20 cellular contexts compared by ENCODE assay signal in the genomic region with DNA sequence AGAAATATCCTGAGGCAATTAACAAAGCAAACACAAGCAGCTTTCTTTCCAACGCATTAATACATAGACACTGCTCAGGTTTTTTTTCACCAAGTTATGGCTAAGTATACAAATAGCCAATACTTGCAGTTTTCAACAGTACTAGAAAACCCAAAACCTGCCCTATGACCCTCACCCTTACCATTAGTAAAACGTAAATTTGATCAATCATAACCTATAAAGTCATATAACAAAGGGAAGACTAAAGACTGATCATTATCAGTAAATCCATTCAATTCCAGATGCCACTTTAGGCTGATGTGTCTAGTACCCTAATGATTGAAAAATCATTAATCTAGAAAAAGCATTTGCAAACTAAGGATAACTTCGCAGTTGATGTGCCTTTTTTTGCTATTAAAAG. TPM values are rescaled to one million over a fixed set of nuclear protein-coding genes. Genes with fewer than 3 reads are reported as not detected.
DNase-seq lines count a peak whose midpoint lies in the region; ATAC-seq, FAIRE-seq and TF ChIP-seq lines count a peak whose summit lies in the region.
"Had no signal": no experiment of that assay in that cellular context is flagged by ENCODE, and none has a peak within 500 bp of the region (broad histone marks: within the 10 kb centered on the region; RNA-seq: fewer than 3 reads in every experiment).

No MANE protein-coding gene starts in this region.

- no peaks in the 10 kb centered on the region for H3K36me3 ChIP-seq in CD8-positive, alpha-beta T cell (ENCODE audit: insufficient read depth, low read length)
- H3K36me3 ChIP-seq in IMR-90 (ENCODE audit: control insufficient read depth, insufficient read depth, low read length) = no peaks in the 10 kb centered on the region
- peaks cover 0 to 4% of the 10 kb centered on the region in 2 experiments; a peak in 1 of 4 replicates for H3K36me3 ChIP-seq in GM12878 (ENCODE audit: control insufficient read depth in 2 of 2, insufficient read depth in 2 of 2, low read length in 1 of 2)
- H3K36me3 ChIP-seq: tibial nerve had no signal

- dilution Hi-C loops in IMR-90 (cut with HindIII; ENCODE audit: low sequenced_read_pairs, unreplicated experiment) = no loop called here

- H3K36me3 Mint-ChIP-seq in CD8-positive, alpha-beta T cell = peaks cover 47% of the 10 kb centered on the region
- no peaks in the 10 kb centered on the region for H3K36me3 Mint-ChIP-seq in progenitor cell of endocrine pancreas (ENCODE audit: insufficient read depth)

- no peak overlapping the region for H3K9ac ChIP-seq in IMR-90 (ENCODE audit: low read depth, low read length)
- H3K9ac ChIP-seq in GM12878 (ENCODE audit: control insufficient read depth, insufficient read depth, low read length) = no peak overlapping the region

- no peak for TF ChIP-seq CTCF in CD8-positive, alpha-beta T cell (IDR thresholded peaks at IDR 0.05)
- TF ChIP-seq CTCF in IMR-90 (conservative IDR thresholded peaks at IDR 0.05; ENCODE audit: low read depth, low read length) (no peak), GM12878 (IDR thresholded peaks at IDR 0.05 in 2 of 3, conservative IDR thresholded peaks at IDR 0.05 in 1 of 3; ENCODE audit: control insufficient read depth in 2 of 3, extremely low read depth in 1 of 3, insufficient read depth in 1 of 3, low read depth in 3 of 3, low read length in 3 of 3) (no peak), progenitor cell of endocrine pancreas (IDR thresholded peaks at IDR 0.05; ENCODE audit: unreplicated experiment) (no peak)

- CTCF ChIA-PET in CD8-positive, alpha-beta T cell (lab: Charles Lee) = no interaction called here
- CTCF ChIA-PET in IMR-90 (lab: Yijun Ruan, JAX) (interaction anchor here (1.2 kb wide), 1 partner anchor 178 kb away, joined by 3 read pairs; no protein-coding TSS in a partner anchor), GM12878 (lab: Yijun Ruan, JAX) (interaction anchor here (1.1 to 1.7 kb wide), 2 partner anchors 158 to 243 kb away, joined by 3 read pairs; no protein-coding TSS in a partner anchor)

- SMC1A ChIA-PET in GM12878 (lab: Charles Lee; ENCODE audit: uncharacterized antibody, unreplicated experiment) = interaction anchor here (0.6 to 2.6 kb wide), 13 partner anchors 8 to 240 kb away, joined by 3 to 10 read pairs (median 3); a partner anchor contains a TSS

- intact Hi-C loops in CD8-positive, alpha-beta T cell (cut with DNase I, micrococcal nuclease) = loop anchor here (10.0 kb wide), 2 partner anchors 662 to 728 kb away; a partner anchor contains a TSS
- intact Hi-C loops in IMR-90 (cut with micrococcal nuclease) (no loop called here), GM12878 (cut with micrococcal nuclease; ENCODE audit: unreplicated experiment) (loop anchor here (5.0 kb wide), 1 partner anchor 179 kb away; no protein-coding TSS in a partner anchor)

- H3K27me3 ChIP-seq in CD8-positive, alpha-beta T cell (ENCODE audit: insufficient read depth, low read length) = no peaks in the 10 kb centered on the region
- H3K27me3 ChIP-seq in IMR-90 (ENCODE audit: control insufficient read depth, insufficient read depth, low read length) = no peaks in the 10 kb centered on the region
- H3K27me3 ChIP-seq in GM12878 (replicated peaks in 1 of 2; ENCODE audit: control insufficient read depth in 2 of 2, insufficient read depth in 2 of 2, low read length in 1 of 2) = no peaks in the 10 kb centered on the region
- H3K27me3 ChIP-seq: tibial nerve had no signal

- no peak overlapping the region for H4K8ac ChIP-seq in IMR-90 (ENCODE audit: low read depth in 2 of 2, low read length in 2 of 2)

- peaks cover 35% of the 10 kb centered on the region for H3K4me1 ChIP-seq in CD8-positive, alpha-beta T cell (ENCODE audit: insufficient read depth, low read length)
- H3K4me1 ChIP-seq in IMR-90 (ENCODE audit: control insufficient read depth, insufficient read depth, low read length) (no peaks in the 10 kb centered on the region), GM12878 (ENCODE audit: control insufficient read depth, insufficient read depth, low read length) (no peaks in the 10 kb centered on the region)

- 0 out of 2 replicates have a peak, but pooled peaks cover 2% of the 10 kb centered on the region for H3K9me1 ChIP-seq in IMR-90 (ENCODE audit: insufficient read depth, low read length)

- no peak overlapping the region for H2BK5ac ChIP-seq in IMR-90 (ENCODE audit: low read depth, low read length, poor library complexity, severe bottlenecking)

- H3K4me3 ChIP-seq in CD8-positive, alpha-beta T cell (ENCODE audit: low read depth, low read length) = no peak overlapping the region
- H3K4me3 ChIP-seq in IMR-90 (ENCODE audit: insufficient read depth, low read depth, low read length) (no peak overlapping the region), GM12878 (0 out of 2 replicates have a peak overlapping the region, but pooled peaks have one; percentile 89)
- H3K4me3 ChIP-seq: tibial nerve had no signal

- H2AK5ac ChIP-seq in IMR-90 (ENCODE audit: low read depth, low read length) = no peak overlapping the region

- TF ChIP-seq POLR2A in IMR-90 (IDR thresholded peaks at IDR 0.05; ENCODE audit: low read depth, low read length) (peak; percentile 75), GM12878 (IDR thresholded peaks at IDR 0.05; ENCODE audit: low read depth, low read length) (no peak)

- no peak overlapping the region for H2AK9ac ChIP-seq in IMR-90 (replicated peaks; ENCODE audit: low read depth, low read length, poor library complexity)

- H3K4me1 Mint-ChIP-seq in CD8-positive, alpha-beta T cell (ENCODE audit: low read depth) = peaks cover 53% of the 10 kb centered on the region
- H3K4me1 Mint-ChIP-seq in progenitor cell of endocrine pancreas (ENCODE audit: low read depth) = peaks cover 30% of the 10 kb centered on the region

- H3K14ac ChIP-seq in IMR-90 (replicated peaks; ENCODE audit: low read depth, low read length) = no peak overlapping the region

- POLR2A ChIA-PET in CD8-positive, alpha-beta T cell (lab: Charles Lee) = interaction anchor here (2.3 kb wide), 1 partner anchor 220 kb away, joined by 9 read pairs; a partner anchor contains a TSS
- POLR2A ChIA-PET in IMR-90 (lab: Charles Lee; ENCODE audit: unreplicated experiment) (no interaction called here), GM12878 (lab: Charles Lee) (interaction anchor here (0.7 to 1.5 kb wide), 4 partner anchors 59 to 221 kb away, joined by 3 to 4 read pairs (median 4); a partner anchor contains a TSS)

- no peak overlapping the region for H2BK120ac ChIP-seq in IMR-90 (ENCODE audit: low read depth, low read length)

- DNase-seq in CD8-positive, alpha-beta T cell = no peak
- DNase-seq in IMR-90 (no peak), GM12878 (ENCODE audit: low read depth, low spot score) (no peak), progenitor cell of endocrine pancreas (ENCODE audit: low spot score, unreplicated experiment) (no peak), NCI-H1048 (lab: John Stamatoyannopoulos, UW) (no peak)
- DNase-seq: amniotic stem cell; Calu3; cerebellar nuclear complex; effector memory CD8-positive, alpha-beta T cell; MM.1S; NCI-H187 treated with DMSO at 0.1 percent for 48 hours; NCI-H2227 treated with DMSO at 0.1 percent for 48 hours; PC-9; SIG-M5; WERI-Rb-1 had no signal

- BruUV-seq in IMR-90 (replicated peaks; lab: Mats Ljungman, UMichigan) (no TSS peak), GM12878 (replicated peaks; lab: Mats Ljungman, UMichigan) (no TSS peak)

- H3K79me2 ChIP-seq in GM12878 (ENCODE audit: control insufficient read depth, insufficient read depth, low read length) = peaks cover 53% of the 10 kb centered on the region

- TF ChIP-seq RAD21 in IMR-90 (IDR thresholded peaks at IDR 0.05; ENCODE audit: low read length) = no peak
- no peak for TF ChIP-seq RAD21 in GM12878 (IDR thresholded peaks at IDR 0.05; ENCODE audit: insufficient read depth, low read depth, low read length)

- peak overlapping the region; percentile 75 for H3K27ac Mint-ChIP-seq in CD8-positive, alpha-beta T cell
- peak overlapping the region; percentile 35 for H3K27ac Mint-ChIP-seq in progenitor cell of endocrine pancreas
- H3K27ac Mint-ChIP-seq: T-helper 1 cell treated with Interleukin-12 subunit alpha and Interleukin-12 subunit beta and Interleukin-4 antibody, amounts not matched to agents 30 μg/mL and 1 μg/mL, for 36 hours had no signal

- no peak overlapping the region for H3K23ac ChIP-seq in IMR-90 (ENCODE audit: low read depth, low read length)

- in situ Hi-C loops in IMR-90 (cut with MboI; ENCODE audit: low sequenced_read_pairs) = no loop called here
- in situ Hi-C loops in GM12878 (cut with MboI) = loop anchor here (10.0 to 25.0 kb wide), 2 partner anchors 594 to 732 kb away; a partner anchor contains a TSS

- no peaks in the 10 kb centered on the region for H3K27me3 Mint-ChIP-seq in CD8-positive, alpha-beta T cell (ENCODE audit: low read depth)
- H3K27me3 Mint-ChIP-seq in progenitor cell of endocrine pancreas = no peaks in the 10 kb centered on the region
- H3K27me3 Mint-ChIP-seq: effector memory CD8-positive, alpha-beta T cell had no signal

- WGBS in IMR-90 (ENCODE audit: extremely low coverage in 2 of 2, insufficient read length in 1 of 2), 2 experiments = 83% methylated on average over 1 of the region's 3 CpGs; no CpG with 5 or more reads in 1 of the 2 experiments
- WGBS in GM12878 (ENCODE audit: insufficient coverage, insufficient replicate concordance, low lambda C conversion rate, missing lambda C conversion rate) = 98% methylated on average over 3 of the region's 3 CpGs

- H2BK20ac ChIP-seq in IMR-90 (ENCODE audit: low read depth, low read length) = no peak overlapping the region

- H3K79me1 ChIP-seq in IMR-90 (ENCODE audit: low read depth in 1 of 2, low read length in 2 of 2) = peaks cover 12 to 51% of the 10 kb centered on the region in 2 experiments

- no peak overlapping the region for H3K18ac ChIP-seq in IMR-90 (ENCODE audit: low read depth, low read length)

- TF ChIP-seq EP300 in GM12878 (IDR thresholded peaks at IDR 0.05; ENCODE audit: borderline replicate concordance in 1 of 2, control insufficient read depth in 1 of 2, low read depth in 2 of 2, low read length in 2 of 2) = no peak

- H4K91ac ChIP-seq in IMR-90 (ENCODE audit: insufficient read depth, low read depth, low read length) = no peak overlapping the region

- H2BK15ac ChIP-seq in IMR-90 (ENCODE audit: low read depth, low read length) = no peak overlapping the region

- H3K4me2 ChIP-seq in IMR-90 (ENCODE audit: low read depth, low read length) (no peak overlapping the region), GM12878 (ENCODE audit: control insufficient read depth, insufficient read depth) (peak overlapping the region; percentile 34; the same call in 1 of the 2 replicates)

- H3K27ac ChIP-seq in CD8-positive, alpha-beta T cell (ENCODE audit: low read depth, low read length) = no peak overlapping the region
- H3K27ac ChIP-seq in IMR-90 (ENCODE audit: insufficient read depth, low read length) (no peak overlapping the region), GM12878 (ENCODE audit: control insufficient read depth, insufficient read depth) (no peak overlapping the region)
- H3K27ac ChIP-seq: tibial nerve, WERI-Rb-1 had no signal

- no peak for ATAC-seq in CD8-positive, alpha-beta T cell
- ATAC-seq in IMR-90 (ENCODE audit: low read depth) (no peak), GM12878 (no peak), GM21576 (IDR thresholded peaks at IDR 0.05; ENCODE audit: unreplicated experiment) (no peak), HG02870 (IDR thresholded peaks at IDR 0.05; ENCODE audit: unreplicated experiment) (no peak)
- ATAC-seq: effector memory CD8-positive, alpha-beta T cell had no signal

- RAD21 ChIA-PET in GM12878 (lab: Charles Lee; ENCODE audit: unreplicated experiment) = interaction anchor here (1.0 to 4.8 kb wide), 3 partner anchors 46 to 161 kb away, joined by 3 to 25 read pairs (median 6); a partner anchor contains a TSS

- H2AFZ ChIP-seq in IMR-90 (replicated peaks; ENCODE audit: low read length, poor library complexity) = no peak overlapping the region
- H2AFZ ChIP-seq in GM12878 (ENCODE audit: control insufficient read depth, low read depth, low read length) = no peak overlapping the region
- H2AFZ ChIP-seq: PC-9 had no signal

- H4K20me1 ChIP-seq in IMR-90 (ENCODE audit: insufficient read depth, low read length) (peaks cover 37% of the 10 kb centered on the region; the same call in 1 of the 2 replicates), GM12878 (ENCODE audit: control insufficient read depth, insufficient read depth) (no peaks in the 10 kb centered on the region; the same call in 1 of the 2 replicates)

- H3K4me3 Mint-ChIP-seq in CD8-positive, alpha-beta T cell = no peak overlapping the region
- H3K4me3 Mint-ChIP-seq in progenitor cell of endocrine pancreas (ENCODE audit: low read depth) = no peak overlapping the region
- H3K4me3 Mint-ChIP-seq: effector memory CD8-positive, alpha-beta T cell; T-helper 1 cell treated with Interleukin-12 subunit alpha and Interleukin-12 subunit beta and Interleukin-4 antibody, amounts not matched to agents 30 μg/mL and 1 μg/mL, for 36 hours had no signal

- H4K5ac ChIP-seq in IMR-90 (ENCODE audit: low read depth, low read length) = no peak overlapping the region

- no peak overlapping the region for H3K56ac ChIP-seq in IMR-90 (ENCODE audit: extremely low read depth, insufficient read depth, low read length)

- no peaks in the 10 kb centered on the region for H3K9me3 Mint-ChIP-seq in CD8-positive, alpha-beta T cell
- H3K9me3 Mint-ChIP-seq in progenitor cell of endocrine pancreas (ENCODE audit: low read depth) = no peaks in the 10 kb centered on the region
- H3K9me3 Mint-ChIP-seq: effector memory CD8-positive, alpha-beta T cell; T-helper 1 cell treated with Interleukin-12 subunit alpha and Interleukin-12 subunit beta and Interleukin-4 antibody, amounts not matched to agents 30 μg/mL and 1 μg/mL, for 36 hours had no signal

- no peak overlapping the region for H3K4ac ChIP-seq in IMR-90 (ENCODE audit: low read depth, low read length)

- FAIRE-seq in GM12878 (lab: Jason Lieb, UNC) = no peak
- FAIRE-seq: H1 had no signal

- H3K9me3 ChIP-seq in CD8-positive, alpha-beta T cell (ENCODE audit: low read length) = no peaks in the 10 kb centered on the region
- H3K9me3 ChIP-seq in IMR-90 (ENCODE audit: control insufficient read depth, insufficient read depth, low read length) (no peaks in the 10 kb centered on the region), GM12878 (replicated peaks; ENCODE audit: control insufficient read depth, insufficient read depth, low read length) (no peaks in the 10 kb centered on the region)
- H3K9me3 ChIP-seq: tibial nerve had no signal

RNA-seq across cellular contexts. Expression of a gene that starts 3.2 kb away (rescaled TPM):
- total RNA-seq in CD8-positive, alpha-beta T cell = 100 to 1,000 TPM; 143 to 151 TPM
- total RNA-seq in IMR-90 (2012; rRNA removed) (64.0 and 111 TPM in 2 replicates), GM12878 (2014; rRNA removed) (145 and 157 TPM in 2 replicates), GM12878 (2014; rRNA removed; fragmentation: Illumina TruSeq; extraction: Trizol) (76.5 and 77.7 TPM in 2 replicates), GM12878 (2021) (93.6 and 97.6 TPM in 2 replicates), progenitor cell of endocrine pancreas (94.9 and 97.7 TPM in 2 replicates)
- polyA plus RNA-seq in IMR-90 (2012; rRNA removed) (73.4 and 106 TPM in 2 replicates), GM12878 (2011; rRNA removed) (67.2 and 112 TPM in 2 replicates), GM12878 (2014; fragmentation: Illumina TruSeq; extraction: Trizol) (72.5 and 82.5 TPM in 2 replicates), GM12878 (2014; fragmentation: Nextera tagmentation; extraction: Ambion mirVana) (10 to 100 TPM; 31.1 to 46.7 TPM), GM12878 (2014; rRNA removed) (192 and 218 TPM in 2 replicates), GM12878 (2016; fragmentation: Nextera tagmentation; extraction: Ambion mirVana) (100 to 1,000 TPM; 221 to 242 TPM)
- polyA plus RNA-seq in IMR-90 (2012; cell fraction: cytosol; rRNA removed) = 397 and 526 TPM in 2 replicates
- polyA plus RNA-seq in IMR-90 (2012; cell fraction: nucleus; rRNA removed; ENCODE audit: low replicate concordance) = 154 and 304 TPM in 2 replicates
- 90.4 and 104 TPM in 2 replicates for total RNA-seq in GM12878 (2013; cell fraction: nucleolus; rRNA removed)
- 80.0 TPM for polyA plus RNA-seq in GM12878 (2011; ENCODE audit: low read depth)
- polyA plus RNA-seq in GM12878 (2011; cell fraction: cytosol; rRNA removed) = 50.0 and 89.7 TPM in 2 replicates
- polyA plus RNA-seq in GM12878 (2011; cell fraction: nucleus; rRNA removed) = 48.0 and 48.1 TPM in 2 replicates
- 125 and 132 TPM in 2 replicates for polyA plus RNA-seq in GM12878 (2012)
- 31.8 and 39.4 TPM in 2 replicates for polyA minus RNA-seq in GM12878 (2011; rRNA and poly(A)+ RNA removed)
- polyA minus RNA-seq in GM12878 (2011; cell fraction: cytosol; rRNA and poly(A)+ RNA removed) = 34.9 and 40.1 TPM in 2 replicates
- polyA minus RNA-seq in GM12878 (2011; cell fraction: nucleus; rRNA and poly(A)+ RNA removed) = 54.2 and 71.5 TPM in 2 replicates

RNA-seq across cellular contexts. Expression of a gene that starts 3.5 kb away (rescaled TPM):
- total RNA-seq in CD8-positive, alpha-beta T cell = 100 to 1,000 TPM; 156 to 162 TPM
- 138 and 166 TPM in 2 replicates for total RNA-seq in IMR-90 (2012; rRNA removed)
- 58.6 and 61.2 TPM in 2 replicates for polyA plus RNA-seq in IMR-90 (2012; rRNA removed)
- 22.8 and 26.1 TPM in 2 replicates for polyA plus RNA-seq in IMR-90 (2012; cell fraction: cytosol; rRNA removed)
- 11.6 and 71.5 TPM in 2 replicates for polyA plus RNA-seq in IMR-90 (2012; cell fraction: nucleus; rRNA removed; ENCODE audit: low replicate concordance)
- total RNA-seq in GM12878 (2013; cell fraction: nucleolus; rRNA removed) = 239 and 247 TPM in 2 replicates
- 143 and 185 TPM in 2 replicates for total RNA-seq in GM12878 (2014; rRNA removed)
- total RNA-seq in GM12878 (2014; rRNA removed; fragmentation: Illumina TruSeq; extraction: Trizol) = 201 and 206 TPM in 2 replicates
- 112 and 121 TPM in 2 replicates for total RNA-seq in GM12878 (2021)
- polyA plus RNA-seq in GM12878 (2011; ENCODE audit: low read depth) = 260 TPM
- polyA plus RNA-seq in GM12878 (2011; rRNA removed) = 181 and 301 TPM in 2 replicates
- polyA plus RNA-seq in GM12878 (2011; cell fraction: cytosol; rRNA removed) = 120 and 133 TPM in 2 replicates
- polyA plus RNA-seq in GM12878 (2011; cell fraction: nucleus; rRNA removed) = 94.7 and 96.7 TPM in 2 replicates
- 134 and 147 TPM in 2 replicates for polyA plus RNA-seq in GM12878 (2012)
- polyA plus RNA-seq in GM12878 (2014; fragmentation: Illumina TruSeq; extraction: Trizol) = 211 and 313 TPM in 2 replicates
- 100 to 1,000 TPM; 126 to 130 TPM for polyA plus RNA-seq in GM12878 (2014; fragmentation: Nextera tagmentation; extraction: Ambion mirVana)
- polyA plus RNA-seq in GM12878 (2014; rRNA removed) = 111 and 155 TPM in 2 replicates
- 10 to 100 TPM; 85.4 to 86.1 TPM for polyA plus RNA-seq in GM12878 (2016; fragmentation: Nextera tagmentation; extraction: Ambion mirVana)
- polyA minus RNA-seq in GM12878 (2011; rRNA and poly(A)+ RNA removed) = 219 and 229 TPM in 2 replicates
- polyA minus RNA-seq in GM12878 (2011; cell fraction: cytosol; rRNA and poly(A)+ RNA removed) = 47.3 and 73.6 TPM in 2 replicates
- polyA minus RNA-seq in GM12878 (2011; cell fraction: nucleus; rRNA and poly(A)+ RNA removed) = 42.4 and 73.2 TPM in 2 replicates
- total RNA-seq in progenitor cell of endocrine pancreas = 66.4 and 67.4 TPM in 2 replicates

RNA-seq across cellular contexts. Expression of a gene that starts 60.0 kb away (rescaled TPM):
- 100 to 1,000 TPM; 130 to 139 TPM for total RNA-seq in CD8-positive, alpha-beta T cell
- 399 and 415 TPM in 2 replicates for total RNA-seq in IMR-90 (2012; rRNA removed)
- polyA plus RNA-seq in IMR-90 (2012; rRNA removed) = 344 and 365 TPM in 2 replicates
- 120 and 131 TPM in 2 replicates for polyA plus RNA-seq in IMR-90 (2012; cell fraction: cytosol; rRNA removed)
- polyA plus RNA-seq in IMR-90 (2012; cell fraction: nucleus; rRNA removed; ENCODE audit: low replicate concordance) = 25.9 and 145 TPM in 2 replicates
- 80.1 and 88.1 TPM in 2 replicates for total RNA-seq in GM12878 (2013; cell fraction: nucleolus; rRNA removed)
- 234 and 236 TPM in 2 replicates for total RNA-seq in GM12878 (2014; rRNA removed)
- 87.7 and 89.4 TPM in 2 replicates for total RNA-seq in GM12878 (2014; rRNA removed; fragmentation: Illumina TruSeq; extraction: Trizol)
- total RNA-seq in GM12878 (2021) = 111 and 113 TPM in 2 replicates
- 62.6 TPM for polyA plus RNA-seq in GM12878 (2011; ENCODE audit: low read depth)
- 722 and 768 TPM in 2 replicates for polyA plus RNA-seq in GM12878 (2011; rRNA removed)
- polyA plus RNA-seq in GM12878 (2011; cell fraction: cytosol; rRNA removed) = 492 and 659 TPM in 2 replicates
- polyA plus RNA-seq in GM12878 (2011; cell fraction: nucleus; rRNA removed) = 155 and 277 TPM in 2 replicates
- 82.2 and 102 TPM in 2 replicates for polyA plus RNA-seq in GM12878 (2012)
- 221 and 236 TPM in 2 replicates for polyA plus RNA-seq in GM12878 (2014; fragmentation: Illumina TruSeq; extraction: Trizol)
- 100 to 1,000 TPM; 323 to 593 TPM for polyA plus RNA-seq in GM12878 (2014; fragmentation: Nextera tagmentation; extraction: Ambion mirVana)
- polyA plus RNA-seq in GM12878 (2014; rRNA removed) = 149 and 160 TPM in 2 replicates
- polyA plus RNA-seq in GM12878 (2016; fragmentation: Nextera tagmentation; extraction: Ambion mirVana) = 100 to 1,000 TPM; 285 to 289 TPM
- polyA minus RNA-seq in GM12878 (2011; rRNA and poly(A)+ RNA removed) = 644 and 784 TPM in 2 replicates
- 90.9 and 99.9 TPM in 2 replicates for polyA minus RNA-seq in GM12878 (2011; cell fraction: cytosol; rRNA and poly(A)+ RNA removed)
- polyA minus RNA-seq in GM12878 (2011; cell fraction: nucleus; rRNA and poly(A)+ RNA removed) = 73.4 and 77.1 TPM in 2 replicates
- 68.1 and 69.0 TPM in 2 replicates for total RNA-seq in progenitor cell of endocrine pancreas
